ENCODE assay signal across 21 cellular contexts in genomic region chr3:126061301-126062032, GRCh38. TPM values are rescaled to one million over a fixed set of nuclear protein-coding genes. Genes with fewer than 3 reads are reported as not detected.
DNase-seq lines count a peak whose midpoint lies in the region; ATAC-seq and TF ChIP-seq lines count a peak whose summit lies in the region.
"Had no signal": no experiment of that assay in that cellular context is flagged by ENCODE, and none has a peak within 500 bp of the region (broad histone marks: within the 10 kb centered on the region; RNA-seq: fewer than 3 reads in every experiment).

No MANE protein-coding gene starts in this region.

- H3K4me1 ChIP-seq in lung (ENCODE audit: control insufficient read depth in 2 of 2, insufficient read depth in 2 of 2, low read length in 2 of 2) (peaks cover 0 to 4% of the 10 kb centered on the region in 2 donors), skeletal muscle tissue (ENCODE audit: control insufficient read depth in 3 of 3, insufficient read depth in 3 of 3, low read length in 3 of 3) (peaks cover 30 to 62% (median 51%) of the 10 kb centered on the region in 3 donors)

- H3K9me3 ChIP-seq in lung (ENCODE audit: control insufficient read depth in 2 of 2, insufficient read depth in 1 of 2, low read length in 1 of 2) (no peaks in the 10 kb centered on the region), skeletal muscle tissue (ENCODE audit: control insufficient read depth in 3 of 3, low read length in 3 of 3) (no peaks in the 10 kb centered on the region)

- peak; percentile 41 for DNase-seq in activated CD4-positive, alpha-beta T cell treated with anti-CD3 and anti-CD28 coated beads, Interleukin-2, amount 10 ng/mL, durations not matched to agents 24 days and 14 days
- DNase-seq in activated CD4-positive, alpha-beta T cell treated with anti-CD3 and anti-CD28 coated beads for 4 hours = no peak
- peak; percentile 25 for DNase-seq in lung (ENCODE audit: low spot score)
- no peak for DNase-seq in endothelial cell (ENCODE audit: low spot score)
- DNase-seq in activated T-cell treated with anti-CD3 and anti-CD28 coated beads, Interleukin-2, amount 50 U/mL, for 24 hours = no peak
- DNase-seq: CD8-positive, alpha-beta memory T cell; DMS79 treated with DMSO at 0.1 percent for 48 hours; GF-D8; HFFc6; IMR-90; MM.1S; NCI-H2029; NCI-H446; NCI-H524 treated with DMSO at 0.1 percent for 48 hours; NCI-H774 had no signal

- no peak overlapping the region for H3K4me3 Mint-ChIP-seq in activated CD4-positive, alpha-beta T cell treated with anti-CD3 and anti-CD28 coated beads, Interleukin-2, amount 10 ng/mL, durations not matched to agents 24 days and 14 days
- no peak overlapping the region for H3K4me3 Mint-ChIP-seq in endothelial cell (ENCODE audit: unreplicated experiment)
- no peak overlapping the region for H3K4me3 Mint-ChIP-seq in activated T-cell treated with anti-CD3 and anti-CD28 coated beads, Interleukin-2, amount 50 U/mL, for 24 hours
- H3K4me3 Mint-ChIP-seq: B cell; CD8-positive, alpha-beta memory T cell; HFFc6 had no signal

- H3K27me3 ChIP-seq in lung (ENCODE audit: control insufficient read depth, insufficient read depth) (no peaks in the 10 kb centered on the region), skeletal muscle tissue (ENCODE audit: control insufficient read depth in 3 of 3, insufficient read depth in 3 of 3, low read length in 3 of 3) (no peaks in the 10 kb centered on the region)

- H3K4me1 Mint-ChIP-seq in activated CD4-positive, alpha-beta T cell treated with anti-CD3 and anti-CD28 coated beads, Interleukin-2, amount 10 ng/mL, durations not matched to agents 24 days and 14 days = peaks cover 5% of the 10 kb centered on the region
- no peaks in the 10 kb centered on the region for H3K4me1 Mint-ChIP-seq in endothelial cell (ENCODE audit: unreplicated experiment)
- peaks cover 14% of the 10 kb centered on the region for H3K4me1 Mint-ChIP-seq in activated T-cell treated with anti-CD3 and anti-CD28 coated beads, Interleukin-2, amount 50 U/mL, for 24 hours (ENCODE audit: low read depth)

- ATAC-seq in lung (ENCODE audit: insufficient read depth, low FRiP score) = no peak
- ATAC-seq in GM18907 (IDR thresholded peaks at IDR 0.05; ENCODE audit: unreplicated experiment) = no peak

- no peak overlapping the region for H3K9ac ChIP-seq in skeletal muscle tissue (ENCODE audit: low read depth in 1 of 3, low read length in 3 of 3)
- H3K9ac ChIP-seq: KMS-11 had no signal

- H3K27ac ChIP-seq in lung (ENCODE audit: low read depth in 1 of 2, low read length in 1 of 2) (no peak overlapping the region), skeletal muscle tissue (ENCODE audit: low read depth, low read length) (peak overlapping the region; percentile 32)
- H3K27ac ChIP-seq: 22Rv1, C4-2B, KMS-11 had no signal

- intact Hi-C loops in activated CD4-positive, alpha-beta T cell treated with anti-CD3 and anti-CD28 coated beads, Interleukin-2, amount 10 ng/mL, durations not matched to agents 24 days and 14 days (cut with micrococcal nuclease) = no loop called here

- no peaks in the 10 kb centered on the region for H3K9me3 Mint-ChIP-seq in activated CD4-positive, alpha-beta T cell treated with anti-CD3 and anti-CD28 coated beads, Interleukin-2, amount 10 ng/mL, durations not matched to agents 24 days and 14 days
- H3K9me3 Mint-ChIP-seq in endothelial cell (ENCODE audit: unreplicated experiment) = no peaks in the 10 kb centered on the region
- H3K9me3 Mint-ChIP-seq in activated T-cell treated with anti-CD3 and anti-CD28 coated beads, Interleukin-2, amount 50 U/mL, for 24 hours = no peaks in the 10 kb centered on the region
- H3K9me3 Mint-ChIP-seq: CD8-positive, alpha-beta memory T cell; HFFc6 had no signal

- H3K4me3 ChIP-seq in lung (no peak overlapping the region), skeletal muscle tissue (ENCODE audit: low read length in 3 of 3) (no peak overlapping the region)

- TF ChIP-seq CTCF in lung (IDR thresholded peaks at IDR 0.05; ENCODE audit: control extremely low read depth, extremely low read depth) (no peak), endothelial cell (IDR thresholded peaks at IDR 0.05; ENCODE audit: unreplicated experiment) (no peak)

- WGBS in lung, 2 donors = 89 to 93% methylated on average over 8 of the region's 8 CpGs

- H3K36me3 Mint-ChIP-seq in activated CD4-positive, alpha-beta T cell treated with anti-CD3 and anti-CD28 coated beads, Interleukin-2, amount 10 ng/mL, durations not matched to agents 24 days and 14 days (ENCODE audit: low read depth) = no peaks in the 10 kb centered on the region
- peaks cover 5% of the 10 kb centered on the region for H3K36me3 Mint-ChIP-seq in endothelial cell (ENCODE audit: low read depth, unreplicated experiment)
- H3K36me3 Mint-ChIP-seq in activated T-cell treated with anti-CD3 and anti-CD28 coated beads, Interleukin-2, amount 50 U/mL, for 24 hours (ENCODE audit: low read depth) = peaks cover 31% of the 10 kb centered on the region

- H3K36me3 ChIP-seq in lung (ENCODE audit: control insufficient read depth in 2 of 2, insufficient read depth in 2 of 2, low read length in 2 of 2) (peaks cover 3% of the 10 kb centered on the region in 2 donors), skeletal muscle tissue (ENCODE audit: control insufficient read depth in 3 of 3, insufficient read depth in 3 of 3, low read length in 3 of 3) (peaks cover 0 to 9% (median 0%) of the 10 kb centered on the region in 3 donors)

- no peak overlapping the region for H3K27ac Mint-ChIP-seq in activated CD4-positive, alpha-beta T cell treated with anti-CD3 and anti-CD28 coated beads, Interleukin-2, amount 10 ng/mL, durations not matched to agents 24 days and 14 days
- H3K27ac Mint-ChIP-seq in endothelial cell (ENCODE audit: unreplicated experiment) = no peak overlapping the region
- H3K27ac Mint-ChIP-seq in activated T-cell treated with anti-CD3 and anti-CD28 coated beads, Interleukin-2, amount 50 U/mL, for 24 hours = no peak overlapping the region
- H3K27ac Mint-ChIP-seq: B cell; CD8-positive, alpha-beta memory T cell; HFFc6 had no signal

- H3K27me3 Mint-ChIP-seq in activated CD4-positive, alpha-beta T cell treated with anti-CD3 and anti-CD28 coated beads, Interleukin-2, amount 10 ng/mL, durations not matched to agents 24 days and 14 days = no peaks in the 10 kb centered on the region
- peaks cover 2% of the 10 kb centered on the region for H3K27me3 Mint-ChIP-seq in endothelial cell (ENCODE audit: unreplicated experiment)
- no peaks in the 10 kb centered on the region for H3K27me3 Mint-ChIP-seq in activated T-cell treated with anti-CD3 and anti-CD28 coated beads, Interleukin-2, amount 50 U/mL, for 24 hours
- H3K27me3 Mint-ChIP-seq: B cell; CD8-positive, alpha-beta memory T cell had no signal

RNA-seq across cellular contexts. Expression of gene SLC41A3, which starts 22.5 kb away (rescaled TPM):
- 17.9 and 20.1 TPM in 2 replicates for total RNA-seq in activated CD4-positive, alpha-beta T cell treated with anti-CD3 and anti-CD28 coated beads, Interleukin-2, amount 10 ng/mL, durations not matched to agents 24 days and 14 days
- total RNA-seq in lung (10 to 100 TPM; 37.8 to 50.2 TPM), skeletal muscle tissue (31.3 TPM), endothelial cell (ENCODE audit: unreplicated experiment) (52.3 TPM)
- 10 to 100 TPM; 16.9 to 31.9 TPM for polyA plus RNA-seq in lung

Comparison
In these comparisons a context has a peak if more than half of its experiments do, and no peak if none do; other contexts are left out.
1. DNase-seq: peak in activated CD4-positive, alpha-beta T cell treated with anti-CD3 and anti-CD28 coated beads, Interleukin-2, amount 10 ng/mL, durations not matched to agents 24 days and 14 days (single experiment) and lung (single experiment); none in activated CD4-positive, alpha-beta T cell treated with anti-CD3 and anti-CD28 coated beads for 4 hours (0 of 2), endothelial cell (single experiment) and activated T-cell treated with anti-CD3 and anti-CD28 coated beads, Interleukin-2, amount 50 U/mL, for 24 hours (single experiment).